ENCODE assay signal across 7 cellular contexts in the genomic region with DNA sequence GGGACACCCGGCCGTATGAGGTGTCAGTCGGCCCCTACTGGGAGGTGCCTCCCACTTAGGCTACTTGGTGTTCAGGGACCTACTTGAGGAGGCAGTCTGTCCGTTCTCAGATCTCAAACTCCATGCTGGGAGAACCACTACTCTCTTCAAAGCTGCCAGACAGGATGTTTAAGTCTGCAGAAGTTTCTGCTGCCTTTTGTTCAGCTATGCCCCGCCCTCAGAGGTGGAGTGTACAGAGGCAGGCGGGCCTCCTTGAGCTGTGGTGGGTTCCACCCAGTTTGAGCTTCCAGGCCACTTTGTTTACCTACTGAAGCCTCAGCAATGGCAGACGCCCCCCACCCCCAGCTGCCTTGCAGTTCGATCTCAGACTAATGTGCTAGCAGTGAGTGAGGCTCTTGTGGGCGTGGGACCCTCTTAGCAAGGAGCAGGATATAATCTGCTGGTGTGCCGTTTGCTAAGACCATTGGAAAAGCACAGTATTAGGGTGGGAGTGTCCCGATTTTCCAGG. TPM values are rescaled to one million over a fixed set of nuclear protein-coding genes. Genes with fewer than 3 reads are reported as not detected.
"Had no signal": no experiment of that assay in that cellular context is flagged by ENCODE, and none has a peak within 500 bp of the region (broad histone marks: within the 10 kb centered on the region; RNA-seq: fewer than 3 reads in every experiment).

No MANE protein-coding gene starts in this region.

RNA-seq across cellular contexts. Expression of a gene that starts 54.7 kb away (rescaled TPM):
- total RNA-seq: GM23248, H4, H7, HepG2, HFFc6, HT1080, K562 had no signal
